Comparison of ENCODE assay signal across 8 cellular contexts in genomic region chr15:30696439-30697314, GRCh38.
A peak's percentile ranks its signal among the peaks of the same experiment; 100 is the strongest.
DNase-seq lines count a peak whose midpoint lies in the region; ATAC-seq lines count a peak whose summit lies in the region.
"Not testable (repeated sequence)": the region's sequence is repeated elsewhere in the genome, so short reads cannot be mapped to it uniquely, and the experiment has no call there.

No MANE protein-coding gene starts in this region.

- not testable (repeated sequence) for H3K9me3 Mint-ChIP-seq in activated naive CD8-positive, alpha-beta T cell (ENCODE audit: low read depth); stimulated activated naive CD8-positive, alpha-beta T cell treated with anti-CD3 and anti-CD28 coated beads, Interleukin-15, Interleukin-2, amounts not matched to agents 100 ng/mL and 50 ng/mL, for 24 hours

- not testable (repeated sequence) for H3K27me3 Mint-ChIP-seq in T-helper 17 cell; activated naive CD8-positive, alpha-beta T cell; stimulated activated naive CD8-positive, alpha-beta T cell treated with anti-CD3 and anti-CD28 coated beads, Interleukin-15, Interleukin-2, amounts not matched to agents 100 ng/mL and 50 ng/mL, for 24 hours

- not testable (repeated sequence) for H3K4me3 Mint-ChIP-seq in T-helper 17 cell
- peak overlapping the region; percentile 74 for H3K4me3 Mint-ChIP-seq in activated naive CD8-positive, alpha-beta T cell
- H3K4me3 Mint-ChIP-seq in stimulated activated naive CD8-positive, alpha-beta T cell treated with anti-CD3 and anti-CD28 coated beads, Interleukin-15, Interleukin-2, amounts not matched to agents 100 ng/mL and 50 ng/mL, for 24 hours: peak overlapping the region; percentile 48

- peak overlapping the region; percentile 77 for H3K27ac Mint-ChIP-seq in T-helper 17 cell
- peak overlapping the region; percentile 76 for H3K27ac Mint-ChIP-seq in activated naive CD8-positive, alpha-beta T cell
- peak overlapping the region; percentile 41 for H3K27ac Mint-ChIP-seq in stimulated activated naive CD8-positive, alpha-beta T cell treated with anti-CD3 and anti-CD28 coated beads, Interleukin-15, Interleukin-2, amounts not matched to agents 100 ng/mL and 50 ng/mL, for 24 hours

- H3K4me1 Mint-ChIP-seq in T-helper 17 cell; activated naive CD8-positive, alpha-beta T cell (ENCODE audit: low read depth); stimulated activated naive CD8-positive, alpha-beta T cell treated with anti-CD3 and anti-CD28 coated beads, Interleukin-15, Interleukin-2, amounts not matched to agents 100 ng/mL and 50 ng/mL, for 24 hours (ENCODE audit: low read depth): not testable (repeated sequence)

- H3K36me3 Mint-ChIP-seq in T-helper 17 cell (ENCODE audit: low read depth); activated naive CD8-positive, alpha-beta T cell; stimulated activated naive CD8-positive, alpha-beta T cell treated with anti-CD3 and anti-CD28 coated beads, Interleukin-15, Interleukin-2, amounts not matched to agents 100 ng/mL and 50 ng/mL, for 24 hours (ENCODE audit: low read depth): not testable (repeated sequence)

- DNase-seq in T-helper 17 cell: not testable (repeated sequence)

- ATAC-seq in GM18502 (IDR thresholded peaks at IDR 0.05; ENCODE audit: poor library complexity, unreplicated experiment): peak; percentile 87
- peak; percentile 82 for ATAC-seq in GM19351 (IDR thresholded peaks at IDR 0.05; ENCODE audit: unreplicated experiment)
- ATAC-seq in GM21723 (IDR thresholded peaks at IDR 0.05; ENCODE audit: unreplicated experiment): peak; percentile 77
- ATAC-seq in HG02973 (IDR thresholded peaks at IDR 0.05; ENCODE audit: unreplicated experiment): peak; percentile 69
- ATAC-seq in HG03442 (IDR thresholded peaks at IDR 0.05; ENCODE audit: unreplicated experiment): peak; percentile 77
- ATAC-seq in T-helper 17 cell: peak; percentile 88

- H3K9me3 ChIP-seq in T-helper 17 cell (ENCODE audit: control insufficient read depth, low read length, poor library complexity, severe bottlenecking): not testable (repeated sequence)
